22 cellular contexts compared by ENCODE assay signal in genomic region chr4:101277661-101278060, GRCh38.
DNase-seq lines count a peak whose midpoint lies in the region; ATAC-seq and TF ChIP-seq lines count a peak whose summit lies in the region.
"Had no signal": no experiment of that assay in that cellular context is flagged by ENCODE, and none has a peak within 500 bp of the region (broad histone marks: within the 10 kb centered on the region; RNA-seq: fewer than 3 reads in every experiment).

No MANE protein-coding gene starts in this region.

- no peak overlapping the region for H3K4me3 ChIP-seq in mesenchymal stem cell (ENCODE audit: insufficient read depth in 1 of 2, low read depth in 1 of 2, low read length in 2 of 2)
- H3K4me3 ChIP-seq: adrenal gland; BLaER1 treated with 17β-estradiol and CSF1 and Interleukin-3, amounts not matched to agents 10 nM and 100 nM; GM23338; psoas muscle had no signal

- peaks cover 3% of the 10 kb centered on the region for H3K9me3 Mint-ChIP-seq in chondrocyte (ENCODE audit: low read depth)
- H3K9me3 Mint-ChIP-seq in CD4-positive, alpha-beta T cell = no peaks in the 10 kb centered on the region
- H3K9me3 Mint-ChIP-seq: dendritic cell treated with granulocyte-macrophage colony-stimulating factor and Interleukin-4, amounts not matched to agents 40 ng/mL and 50 ng/mL, for 4 days; GM23338 had no signal

- no peak overlapping the region for H4K91ac ChIP-seq in mesenchymal stem cell (ENCODE audit: low read length)

- no peak overlapping the region for H3K14ac ChIP-seq in mesenchymal stem cell (ENCODE audit: low read length in 2 of 2)

- no peak overlapping the region for H2BK5ac ChIP-seq in mesenchymal stem cell (ENCODE audit: low read depth, low read length, poor library complexity, severe bottlenecking)

- H3K27ac ChIP-seq in mesenchymal stem cell (ENCODE audit: low read length, poor library complexity, severe bottlenecking) = no peak overlapping the region
- H3K27ac ChIP-seq in CD4-positive, alpha-beta T cell (ENCODE audit: low read depth, low read length) = no peak overlapping the region
- H3K27ac ChIP-seq: psoas muscle had no signal

- no peak overlapping the region for H3K4me3 Mint-ChIP-seq in chondrocyte (ENCODE audit: unreplicated experiment)
- no peak overlapping the region for H3K4me3 Mint-ChIP-seq in CD4-positive, alpha-beta T cell
- H3K4me3 Mint-ChIP-seq: dendritic cell treated with granulocyte-macrophage colony-stimulating factor and Interleukin-4, amounts not matched to agents 40 ng/mL and 50 ng/mL, for 4 days; GM23338; naive B cell; stimulated activated naive CD8-positive, alpha-beta T cell treated with anti-CD3 and anti-CD28 coated beads, Interleukin-15, amount 100 ng/mL, for 72 hours had no signal

- no peak for ATAC-seq in CD4-positive, alpha-beta T cell (ENCODE audit: poor library complexity)
- ATAC-seq: GM23338; psoas muscle; stimulated activated naive CD8-positive, alpha-beta T cell treated with anti-CD3 and anti-CD28 coated beads, Interleukin-15, amount 100 ng/mL, for 72 hours had no signal

- H3K18ac ChIP-seq in mesenchymal stem cell (ENCODE audit: low read depth in 1 of 2, low read length in 2 of 2) = no peak overlapping the region

- no peak overlapping the region for H2BK12ac ChIP-seq in mesenchymal stem cell (ENCODE audit: low read length in 2 of 2)

- DNase-seq in AG08396 (ENCODE audit: low spot score) (peak; percentile 16), NCI-H226 (peak; percentile 35), chondrocyte (ENCODE audit: low spot score) (no peak), mesenchymal stem cell (peak; percentile 80), T-helper 9 cell (no peak), GM20000 (ENCODE audit: low spot score) (no peak), DMS79 (lab: John Stamatoyannopoulos, UW) (no peak)
- DNase-seq in CD4-positive, alpha-beta T cell = no peak
- DNase-seq: activated CD4-positive, alpha-beta T cell treated with anti-CD3 and anti-CD28 coated beads, Interleukin-2, amount 50 U/mL, for 48 hours; activated T-cell treated with anti-CD3 and anti-CD28 coated beads, Interleukin-2, amount 50 U/mL, for 48 hours; adrenal gland; DMS53; erythroblast; Kasumi-1; naive B cell; NCI-H446; psoas muscle; stimulated activated CD4-positive, alpha-beta T cell treated with anti-CD3 and anti-CD28 coated beads, Interleukin-15, amount 100 ng/mL, for 24 hours; stimulated activated naive CD8-positive, alpha-beta T cell treated with anti-CD3 and anti-CD28 coated beads, Interleukin-15, amount 100 ng/mL, for 72 hours had no signal

- no peaks in the 10 kb centered on the region for H3K9me3 ChIP-seq in mesenchymal stem cell (ENCODE audit: control insufficient read depth, low read length)
- H3K9me3 ChIP-seq in CD4-positive, alpha-beta T cell (ENCODE audit: control insufficient read depth, low read length) = no peaks in the 10 kb centered on the region
- H3K9me3 ChIP-seq: adrenal gland; BLaER1 treated with 17β-estradiol and CSF1 and Interleukin-3, amounts not matched to agents 10 nM and 100 nM; psoas muscle had no signal

- H3K4me1 ChIP-seq in mesenchymal stem cell (ENCODE audit: control insufficient read depth, insufficient read depth, low read depth, low read length) = peaks cover 4% of the 10 kb centered on the region

- no peak overlapping the region for H2BK15ac ChIP-seq in mesenchymal stem cell (ENCODE audit: low read depth, poor library complexity, severe bottlenecking)

- H3K27me3 ChIP-seq in mesenchymal stem cell (ENCODE audit: control insufficient read depth in 1 of 2, insufficient read depth in 1 of 2, low read length in 2 of 2) = no peaks in the 10 kb centered on the region
- no peaks in the 10 kb centered on the region for H3K27me3 ChIP-seq in CD4-positive, alpha-beta T cell (ENCODE audit: control insufficient read depth, insufficient read depth, low read length)
- H3K27me3 ChIP-seq: adrenal gland; BLaER1 treated with 17β-estradiol and CSF1 and Interleukin-3, amounts not matched to agents 10 nM and 100 nM had no signal

- WGBS in mesenchymal stem cell = no CpG with 5 or more reads among the region's 1 CpG

- H3K36me3 ChIP-seq in mesenchymal stem cell (ENCODE audit: control insufficient read depth in 1 of 2, insufficient read depth in 2 of 2, low read depth in 1 of 2, low read length in 2 of 2) = no peaks in the 10 kb centered on the region
- H3K36me3 ChIP-seq: adrenal gland; BLaER1 treated with 17β-estradiol and CSF1 and Interleukin-3, amounts not matched to agents 10 nM and 100 nM had no signal

- H2BK120ac ChIP-seq in mesenchymal stem cell (ENCODE audit: low read depth, low read length) = no peak overlapping the region

- H3K4me2 ChIP-seq in mesenchymal stem cell (ENCODE audit: low read length, poor library complexity, severe bottlenecking) = no peak overlapping the region
- H3K4me2 ChIP-seq: GM23338 had no signal

- H3K23ac ChIP-seq in mesenchymal stem cell (ENCODE audit: low read length in 2 of 2) = no peak overlapping the region

- no peak overlapping the region for H4K8ac ChIP-seq in mesenchymal stem cell (ENCODE audit: low read length)

- peaks cover 17% of the 10 kb centered on the region for H3K79me1 ChIP-seq in mesenchymal stem cell (replicated peaks; ENCODE audit: low read length, poor library complexity, severe bottlenecking)

- CTCF ChIA-PET in CD4-positive, alpha-beta T cell (lab: Charles Lee) = interaction anchor here (1.1 kb wide), 1 partner anchor 8 kb away, joined by 3 read pairs; no protein-coding TSS in a partner anchor

- no peaks in the 10 kb centered on the region for H3K27me3 Mint-ChIP-seq in chondrocyte (ENCODE audit: low read depth)
- no peaks in the 10 kb centered on the region for H3K27me3 Mint-ChIP-seq in CD4-positive, alpha-beta T cell
- H3K27me3 Mint-ChIP-seq: dendritic cell treated with granulocyte-macrophage colony-stimulating factor and Interleukin-4, amounts not matched to agents 40 ng/mL and 50 ng/mL, for 4 days; naive B cell; stimulated activated naive CD8-positive, alpha-beta T cell treated with anti-CD3 and anti-CD28 coated beads, Interleukin-15, amount 100 ng/mL, for 72 hours had no signal

- H2AK5ac ChIP-seq in mesenchymal stem cell (ENCODE audit: low read length, severe bottlenecking) = no peak overlapping the region

- TF ChIP-seq CTCF in chondrocyte (IDR thresholded peaks at IDR 0.05) (peak; percentile 10), GM20000 (IDR thresholded peaks at IDR 0.05; ENCODE audit: extremely low read depth, missing control alignments) (no peak)
- no peak for TF ChIP-seq CTCF in CD4-positive, alpha-beta T cell (IDR thresholded peaks at IDR 0.05)

- H3K4me1 Mint-ChIP-seq in chondrocyte (ENCODE audit: low read depth) = peaks cover 47% of the 10 kb centered on the region
- peaks cover 44% of the 10 kb centered on the region for H3K4me1 Mint-ChIP-seq in CD4-positive, alpha-beta T cell (ENCODE audit: low read depth)

- intact Hi-C loops in CD4-positive, alpha-beta T cell (cut with DNase I, micrococcal nuclease) = no loop called here

- H3K27ac Mint-ChIP-seq in chondrocyte (ENCODE audit: unreplicated experiment) = peak overlapping the region; percentile 46
- no peak overlapping the region for H3K27ac Mint-ChIP-seq in CD4-positive, alpha-beta T cell
- H3K27ac Mint-ChIP-seq: dendritic cell treated with granulocyte-macrophage colony-stimulating factor and Interleukin-4, amounts not matched to agents 40 ng/mL and 50 ng/mL, for 4 days; stimulated activated naive CD8-positive, alpha-beta T cell treated with anti-CD3 and anti-CD28 coated beads, Interleukin-15, amount 100 ng/mL, for 72 hours had no signal

- H3K9ac ChIP-seq in mesenchymal stem cell (ENCODE audit: low read length) = no peak overlapping the region
- H3K9ac ChIP-seq: BLaER1 treated with 17β-estradiol and CSF1 and Interleukin-3, amounts not matched to agents 10 nM and 100 nM had no signal

- no peak overlapping the region for H3K4ac ChIP-seq in mesenchymal stem cell (ENCODE audit: low read depth in 1 of 2, low read length in 2 of 2)

- POLR2A ChIA-PET in CD4-positive, alpha-beta T cell (lab: Charles Lee) = no interaction called here

- no peaks in the 10 kb centered on the region for H3K36me3 Mint-ChIP-seq in chondrocyte (ENCODE audit: low read depth)
- no peaks in the 10 kb centered on the region for H3K36me3 Mint-ChIP-seq in CD4-positive, alpha-beta T cell (ENCODE audit: low read depth)

- no peak overlapping the region for H2AFZ ChIP-seq in mesenchymal stem cell (ENCODE audit: low read depth, low read length)
- H2AFZ ChIP-seq: GM23338 had no signal

Comparison
In these comparisons a context has a peak if more than half of its experiments do, and no peak if none do; other contexts are left out.
1. DNase-seq: peak in AG08396 (single experiment), NCI-H226 (single experiment) and mesenchymal stem cell (single experiment); none in chondrocyte (single experiment), T-helper 9 cell (single experiment), GM20000 (single experiment), DMS79 (single experiment) and CD4-positive, alpha-beta T cell (0 of 10).